1 cellular context compared by ENCODE assay signal in the genomic region with DNA sequence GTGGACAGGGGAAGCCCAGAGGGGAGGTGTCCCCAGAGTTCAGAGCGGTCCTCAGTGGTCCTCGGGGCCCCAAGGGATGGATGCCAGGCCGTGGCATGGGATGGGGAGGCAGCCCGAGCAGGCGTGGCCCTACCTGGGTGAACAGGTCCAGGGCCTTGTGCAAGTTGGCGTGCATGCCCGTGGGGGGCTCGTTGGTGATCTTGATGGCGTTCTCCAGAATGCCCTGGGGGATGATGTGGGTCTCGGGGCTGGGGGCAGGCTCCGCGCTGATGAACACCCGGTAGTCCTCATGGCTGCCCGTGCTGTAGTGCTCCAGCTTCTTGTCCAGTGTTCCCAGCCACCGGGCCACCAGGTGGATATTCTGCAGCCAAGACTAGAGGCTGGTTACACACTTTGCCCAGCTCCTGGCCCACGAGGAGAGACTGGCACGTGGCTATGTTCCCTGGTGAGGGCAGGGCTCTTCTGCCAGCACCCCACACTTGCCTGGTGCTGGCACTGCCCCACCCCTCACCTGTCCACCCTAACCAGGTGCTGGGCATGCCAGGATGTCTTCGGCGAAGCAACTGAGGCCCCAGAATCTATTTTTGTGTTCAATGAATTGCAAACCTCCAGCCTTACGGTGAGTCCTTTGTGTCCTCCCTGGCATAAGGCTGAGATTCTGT.
TF ChIP-seq lines count a peak whose summit lies in the region.

No MANE protein-coding gene starts in this region.

TF ChIP-seq in K562, 482 proteins besides CTCF, POLR2A, EP300 and RAD21:
- no peak for TF ChIP-seq TARDBP (IDR thresholded peaks at IDR 0.05)
- 0 out of 2 replicates have a peak, but pooled peaks have one; percentile 28 for TF ChIP-seq CBFB (CRISPR knock-in tag; IDR thresholded peaks at IDR 0.05)
TF ChIP-seq in K562: peak in this region for 1.
